In genomic region chr17:79798296-79799173, GRCh38 we compare ENCODE assay signal across 7 cellular contexts. TPM values are rescaled to one million over a fixed set of nuclear protein-coding genes. Genes with fewer than 3 reads are reported as not detected.
DNase-seq lines count a peak whose midpoint lies in the region; ATAC-seq and TF ChIP-seq lines count a peak whose summit lies in the region.

No MANE protein-coding gene starts in this region.

- H3K27ac ChIP-seq in Panc1 (ENCODE audit: low read length) (peak overlapping the region; percentile 40; the same call in 1 of the 2 replicates), esophagus (ENCODE audit: low read depth in 2 of 2, low read length in 1 of 2) (no peak overlapping the region), rectal smooth muscle tissue (ENCODE audit: low read depth, low read length) (no peak overlapping the region), uterus (no peak overlapping the region)

- peaks cover 48% of the 10 kb centered on the region for H3K4me1 ChIP-seq in Panc1 (ENCODE audit: control insufficient read depth, insufficient read depth, low read length)
- peaks cover 4 to 31% of the 10 kb centered on the region in 2 donors for H3K4me1 ChIP-seq in esophagus (ENCODE audit: control insufficient read depth in 2 of 2, insufficient read depth in 2 of 2, low read length in 1 of 2)
- peaks cover 10% of the 10 kb centered on the region for H3K4me1 ChIP-seq in rectal smooth muscle tissue (ENCODE audit: control insufficient read depth, insufficient read depth, low read length)
- peaks cover 0 to 19% of the 10 kb centered on the region in 2 donors for H3K4me1 ChIP-seq in uterus

- POLR2A ChIA-PET in Panc1 (lab: Charles Lee) = no interaction called here

- BruUV-seq in Panc1 (replicated peaks; lab: Mats Ljungman, UMichigan) = no TSS peak

- ATAC-seq in Panc1 (no peak), GM21737 (IDR thresholded peaks at IDR 0.05; ENCODE audit: unreplicated experiment) (no peak)

- intact Hi-C loops in Panc1 (cut with micrococcal nuclease; ENCODE audit: unreplicated experiment) (no loop called here), uterus (cut with DNase I; ENCODE audit: low total_unique reads) (no loop called here)

- TF ChIP-seq POLR2A in uterus (IDR thresholded peaks at IDR 0.05) = no peak

- H3K4me3 ChIP-seq in GM12875 (ENCODE audit: low read depth, low read length) (peak overlapping the region; percentile 28), Panc1 (ENCODE audit: low read depth in 2 of 2, low read length in 2 of 2) (no peak overlapping the region; a peak in 1 of 4 replicates), esophagus (ENCODE audit: low read depth in 1 of 2, low read length in 2 of 2) (peak overlapping the region; percentile 43 to 63), rectal smooth muscle tissue (ENCODE audit: low read length) (peak overlapping the region; percentile 48), uterus (peak overlapping the region in 1 of 2 donors; percentile 76)

- H3K9me3 ChIP-seq in Panc1 (ENCODE audit: control insufficient read depth, insufficient read depth, low read depth, low read length) (no peaks in the 10 kb centered on the region), esophagus (ENCODE audit: control insufficient read depth in 2 of 2, insufficient read depth in 1 of 2, low read depth in 1 of 2, low read length in 1 of 2) (peaks cover 2 to 12% of the 10 kb centered on the region in 2 donors), uterus (no peaks in the 10 kb centered on the region)

- peaks cover 3% of the 10 kb centered on the region; the same call in 1 of the 2 replicates for H3K36me3 ChIP-seq in Panc1 (ENCODE audit: control insufficient read depth, insufficient read depth, low read length)
- H3K36me3 ChIP-seq in esophagus (ENCODE audit: control insufficient read depth in 2 of 2, insufficient read depth in 2 of 2, low read length in 1 of 2) = peaks cover 0 to 3% of the 10 kb centered on the region in 2 donors
- no peaks in the 10 kb centered on the region for H3K36me3 ChIP-seq in rectal smooth muscle tissue (ENCODE audit: control insufficient read depth, insufficient read depth, low read length)
- H3K36me3 ChIP-seq in uterus = no peaks in the 10 kb centered on the region

- CTCF ChIA-PET in Panc1 (lab: Charles Lee) = interaction anchor here (0.7 kb wide), 2 partner anchors 34 to 53 kb away, joined by 3 read pairs; no protein-coding TSS in a partner anchor

- 1 to 3% methylated on average over 66 to 71 of the region's 71 CpGs for WGBS in esophagus, 2 donors

- no peaks in the 10 kb centered on the region for H3K27me3 ChIP-seq in Panc1 (ENCODE audit: control insufficient read depth, insufficient read depth, low read length)
- H3K27me3 ChIP-seq in esophagus (ENCODE audit: control insufficient read depth in 1 of 2, insufficient read depth in 2 of 2, low read length in 2 of 2) = peaks cover 0 to 47% of the 10 kb centered on the region in 2 donors
- H3K27me3 ChIP-seq in rectal smooth muscle tissue (ENCODE audit: control insufficient read depth, insufficient read depth, low read length) = peaks cover 58% of the 10 kb centered on the region
- H3K27me3 ChIP-seq in uterus = peaks cover 55 to 57% of the 10 kb centered on the region in 2 donors

- in situ Hi-C loops in Panc1 (cut with HindIII; ENCODE audit: low pct_unique_long_range_greater_than_20kb, low sequenced_read_pairs) = loop anchor here (25.0 kb wide), 1 partner anchor 189 kb away; no protein-coding TSS in a partner anchor

- DNase-seq in Panc1 (ENCODE audit: low read depth, low spot score) (no peak), uterus (no peak), cerebellum (ENCODE audit: low spot score) (no peak)

- TF ChIP-seq CTCF in GM12875 (IDR thresholded peaks at IDR 0.05; ENCODE audit: borderline replicate concordance, insufficient read depth, low read depth, low read length) (no peak), Panc1 (IDR thresholded peaks at IDR 0.05) (no peak), uterus (IDR thresholded peaks at IDR 0.05) (no peak)

- H3K9ac ChIP-seq in rectal smooth muscle tissue (ENCODE audit: low read length) = no peak overlapping the region

RNA-seq across cellular contexts. Expression of gene CBX8, which starts 1.7 kb away (rescaled TPM):
- total RNA-seq in Panc1 (2021; ENCODE audit: unreplicated experiment) (15.3 TPM), uterus (10 to 100 TPM in 1 of 4 donors, 1 to 10 TPM in 2, not detected in 1; 1.8 to 10.7 (median 2.6) TPM), cerebellum (7.4 TPM)
- 17.3 TPM for polyA plus RNA-seq in Panc1 (2012; ENCODE audit: insufficient read length)
- 1 to 10 TPM; 2.2 to 3.2 TPM for polyA plus RNA-seq in esophagus

RNA-seq across cellular contexts. Expression of gene CBX2, which starts 20.6 kb away (rescaled TPM):
- total RNA-seq in Panc1 (2021; ENCODE audit: unreplicated experiment) (9.0 TPM), uterus (10 to 100 TPM in 1 of 4 donors, 1 to 10 TPM in 2, not detected in 1; 1.0 to 14.9 (median 4.6) TPM), cerebellum (19.9 TPM)
- polyA plus RNA-seq in Panc1 (2012; ENCODE audit: insufficient read length) = 5.9 TPM
- 1 to 10 TPM; 2.1 to 3.3 TPM for polyA plus RNA-seq in esophagus

RNA-seq across cellular contexts. Expression of gene CBX4, which starts 40.7 kb away (rescaled TPM):
- total RNA-seq in Panc1 (2021; ENCODE audit: unreplicated experiment) (48.6 TPM), uterus (1 to 10 TPM in 2 of 4 donors, under 1 TPM in 2; 0.26 to 8.4 (median 3.5) TPM), cerebellum (15.4 TPM)
- 39.2 TPM for polyA plus RNA-seq in Panc1 (2012; ENCODE audit: insufficient read length)
- polyA plus RNA-seq in esophagus = 10 to 100 TPM; 10.7 to 15.8 TPM

Comparison
In these comparisons a context has a peak if more than half of its experiments do, and no peak if none do; other contexts are left out.
1. H3K4me3 ChIP-seq: peak in GM12875 (single experiment), esophagus (2 of 2) and rectal smooth muscle tissue (single experiment); none in Panc1 (0 of 2).